ENCODE assay signal across 2 cellular contexts in the genomic region with DNA sequence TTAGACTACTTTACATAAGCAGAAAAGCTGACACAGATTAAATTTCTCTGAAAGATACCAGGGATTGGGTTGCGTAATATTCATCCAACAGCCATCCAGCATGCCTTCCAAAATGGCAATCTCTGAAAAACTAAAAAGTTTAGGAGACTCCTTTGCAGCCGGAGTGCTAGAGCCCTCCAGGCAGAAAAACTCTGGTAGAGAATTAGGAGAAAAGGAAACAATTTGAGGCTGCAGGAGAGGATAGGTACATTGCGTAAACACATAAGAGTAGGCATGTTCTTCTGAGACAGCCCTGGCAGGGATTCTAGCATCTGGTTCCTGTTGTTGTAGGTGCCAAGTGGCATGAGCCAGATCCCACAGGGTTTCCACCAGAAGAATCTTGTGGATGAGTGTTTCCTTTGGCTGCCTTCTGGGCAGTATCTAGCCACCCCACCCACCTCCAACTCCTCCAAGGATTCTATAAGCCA.
A peak's percentile ranks its signal among the peaks of the same experiment; 100 is the strongest.
TF ChIP-seq lines count a peak whose summit lies in the region.

No MANE protein-coding gene starts in this region.

TF ChIP-seq in IMR-90, 13 proteins besides CTCF, POLR2A, EP300 and RAD21:
- no peak for TF ChIP-seq RCOR1 (IDR thresholded peaks at IDR 0.05; ENCODE audit: insufficient replicate concordance, low read length)
- 0 out of 2 replicates have a peak, but pooled peaks have one; percentile 10 for TF ChIP-seq MAFK (IDR thresholded peaks at IDR 0.05; ENCODE audit: low read depth, low read length)
- peak; percentile 91 for TF ChIP-seq CEBPB (IDR thresholded peaks at IDR 0.05; ENCODE audit: low read depth, low read length)

TF ChIP-seq in H1, 55 proteins besides CTCF, POLR2A, EP300 and RAD21:
- no peak for TF ChIP-seq JUND (IDR thresholded peaks at IDR 0.05; ENCODE audit: low read length)
- TF ChIP-seq CEBPB (IDR thresholded peaks at IDR 0.05; ENCODE audit: low read depth, low read length), result peak; percentile 87
TF ChIP-seq in H1: peak in this region for 1.
